9 cellular contexts compared by ENCODE assay signal in genomic region chr18:79458917-79459803, GRCh38.
DNase-seq lines count a peak whose midpoint lies in the region; ATAC-seq and TF ChIP-seq lines count a peak whose summit lies in the region.
"Had no signal": no experiment of that assay in that cellular context is flagged by ENCODE, and none has a peak within 500 bp of the region (broad histone marks: within the 10 kb centered on the region; RNA-seq: fewer than 3 reads in every experiment).

No MANE protein-coding gene starts in this region.

- no peaks in the 10 kb centered on the region for H3K27me3 Mint-ChIP-seq in naive B cell
- H3K27me3 Mint-ChIP-seq: natural killer cell treated with Interleukin-12 subunit alpha and Interleukin-12 subunit beta and Interleukin-15 and Interleukin-18, amount 100 ng/mL, for 72 hours had no signal

- H3K4me1 Mint-ChIP-seq in naive B cell, result peaks cover 21 to 60% (median 46%) of the 10 kb centered on the region in 3 donors

- TF ChIP-seq EP300 in upper lobe of left lung (IDR thresholded peaks at IDR 0.05), result no peak

- no peaks in the 10 kb centered on the region for H3K9me3 ChIP-seq in cardiac muscle cell (ENCODE audit: low read depth)
- no peaks in the 10 kb centered on the region for H3K9me3 ChIP-seq in upper lobe of left lung

- H3K27me3 ChIP-seq in cardiac muscle cell (no peaks in the 10 kb centered on the region), upper lobe of left lung (no peaks in the 10 kb centered on the region)

- WGBS in upper lobe of left lung, 2 donors, result 83 to 87% methylated on average over 29 to 40 of the region's 40 CpGs

- no peak for TF ChIP-seq POLR2A in upper lobe of left lung (IDR thresholded peaks at IDR 0.05)

- no peak for ATAC-seq in naive B cell (ENCODE audit: low read depth in 2 of 2)
- no peak for ATAC-seq in upper lobe of left lung (ENCODE audit: low FRiP score in 2 of 2)
- no peak for ATAC-seq in GM19452 (IDR thresholded peaks at IDR 0.05; ENCODE audit: unreplicated experiment)
- ATAC-seq in GM21390 (IDR thresholded peaks at IDR 0.05; ENCODE audit: unreplicated experiment), result no peak
- ATAC-seq: natural killer cell treated with Interleukin-12 subunit alpha and Interleukin-12 subunit beta and Interleukin-15 and Interleukin-18, amount 100 ng/mL, for 72 hours had no signal

- H3K27ac ChIP-seq in cardiac muscle cell, result peak overlapping the region; percentile 81
- peak overlapping the region; percentile 76 to 90 (median 84) for H3K27ac ChIP-seq in upper lobe of left lung

- H3K27ac Mint-ChIP-seq in naive B cell, result peak overlapping the region; percentile 97 to 99 (median 98)

- no peak overlapping the region for H3K4me3 ChIP-seq in cardiac muscle cell
- no peak overlapping the region for H3K4me3 ChIP-seq in upper lobe of left lung

- H3K36me3 Mint-ChIP-seq in naive B cell, result no peaks in the 10 kb centered on the region
- H3K36me3 Mint-ChIP-seq: natural killer cell treated with Interleukin-12 subunit alpha and Interleukin-12 subunit beta and Interleukin-15 and Interleukin-18, amount 100 ng/mL, for 72 hours had no signal

- no peak for DNase-seq in cardiac muscle cell (ENCODE audit: low read depth in 1 of 2, low spot score in 1 of 2)
- no peak for DNase-seq in cardiac septum (ENCODE audit: low spot score)
- peak; percentile 20 to 62 for DNase-seq in dermis microvascular lymphatic vessel endothelial cell (ENCODE audit: low read depth in 2 of 2)
- no peak for DNase-seq in naive B cell
- DNase-seq in upper lobe of left lung, result peak in 1 of 2 donors; percentile 71
- DNase-seq in HPDE6-E6E7 (ENCODE audit: extremely low spot score), result no peak

- no peak for TF ChIP-seq CTCF in cardiac muscle cell (IDR thresholded peaks at IDR 0.05; ENCODE audit: low read depth, low read length)
- TF ChIP-seq CTCF in upper lobe of left lung (IDR thresholded peaks at IDR 0.05), result no peak

- H3K9me3 Mint-ChIP-seq in naive B cell, result no peaks in the 10 kb centered on the region
- H3K9me3 Mint-ChIP-seq: natural killer cell treated with Interleukin-12 subunit alpha and Interleukin-12 subunit beta and Interleukin-15 and Interleukin-18, amount 100 ng/mL, for 72 hours had no signal

- H3K4me3 Mint-ChIP-seq in naive B cell, result peak overlapping the region; percentile 68 to 94 (median 88)
- H3K4me3 Mint-ChIP-seq: natural killer cell treated with Interleukin-12 subunit alpha and Interleukin-12 subunit beta and Interleukin-15 and Interleukin-18, amount 100 ng/mL, for 72 hours had no signal

- intact Hi-C loops in cardiac septum (cut with DNase I), result loop anchor here (2.0 kb wide), 2 partner anchors 48 to 58 kb away; no protein-coding TSS in a partner anchor

- H3K4me1 ChIP-seq in cardiac muscle cell (ENCODE audit: low read depth), result peaks cover 11% of the 10 kb centered on the region
- peaks cover 17 to 45% (median 26%) of the 10 kb centered on the region in 4 donors for H3K4me1 ChIP-seq in upper lobe of left lung

- H3K36me3 ChIP-seq in cardiac muscle cell (no peaks in the 10 kb centered on the region), upper lobe of left lung (peaks cover 0 to 46% (median 20%) of the 10 kb centered on the region in 4 donors)

Comparison
In these comparisons a context has a peak if more than half of its experiments do, and no peak if none do; other contexts are left out.
1. DNase-seq: peak in dermis microvascular lymphatic vessel endothelial cell (2 of 2); none in cardiac muscle cell (0 of 2), cardiac septum (single experiment), naive B cell (single experiment) and HPDE6-E6E7 (single experiment).